ENCODE assay signal across 1 cellular context in genomic region chr12:123104809-123105208, GRCh38.
TF ChIP-seq lines count a peak whose summit lies in the region.

No MANE protein-coding gene starts in this region.

TF ChIP-seq in HepG2, 621 proteins besides CTCF, POLR2A, EP300 and RAD21:
- TF ChIP-seq CBX2 (IDR thresholded peaks at IDR 0.05; ENCODE audit: low read depth, low read length) = no peak
- TF ChIP-seq CBX2 (CRISPR knock-in tag; IDR thresholded peaks at IDR 0.05; ENCODE audit: low read depth) = no peak
- no peak for TF ChIP-seq MAFG (CRISPR knock-in tag; IDR thresholded peaks at IDR 0.05)
- 0 out of 2 replicates have a peak, but pooled peaks have one; percentile 12 for TF ChIP-seq ARID5B (CRISPR knock-in tag; IDR thresholded peaks at IDR 0.05)
- TF ChIP-seq PAXIP1 (CRISPR knock-in tag; conservative IDR thresholded peaks at IDR 0.05) = 0 out of 2 replicates have a peak, but pooled peaks have one; percentile 16
- peak; percentile 33; the same call in 1 of the 2 replicates for TF ChIP-seq RARA (CRISPR knock-in tag; IDR thresholded peaks at IDR 0.05)
- TF ChIP-seq GATAD2A (CRISPR knock-in tag; IDR thresholded peaks at IDR 0.05) = 0 out of 2 replicates have a peak, but pooled peaks have one; percentile 15
- peak; percentile 36; the same call in 1 of the 2 replicates for TF ChIP-seq HNF4G (IDR thresholded peaks at IDR 0.05; ENCODE audit: borderline replicate concordance, low read depth, low read length)
- no peak for TF ChIP-seq HNF4G (CRISPR knock-in tag; IDR thresholded peaks at IDR 0.05; ENCODE audit: borderline replicate concordance, low read depth)
- TF ChIP-seq ZNF619 (CRISPR knock-in tag; IDR thresholded peaks at IDR 0.05) = no peak
- no peak for TF ChIP-seq NFKBIZ (CRISPR knock-in tag; IDR thresholded peaks at IDR 0.05)
- TF ChIP-seq, protein P1, sequence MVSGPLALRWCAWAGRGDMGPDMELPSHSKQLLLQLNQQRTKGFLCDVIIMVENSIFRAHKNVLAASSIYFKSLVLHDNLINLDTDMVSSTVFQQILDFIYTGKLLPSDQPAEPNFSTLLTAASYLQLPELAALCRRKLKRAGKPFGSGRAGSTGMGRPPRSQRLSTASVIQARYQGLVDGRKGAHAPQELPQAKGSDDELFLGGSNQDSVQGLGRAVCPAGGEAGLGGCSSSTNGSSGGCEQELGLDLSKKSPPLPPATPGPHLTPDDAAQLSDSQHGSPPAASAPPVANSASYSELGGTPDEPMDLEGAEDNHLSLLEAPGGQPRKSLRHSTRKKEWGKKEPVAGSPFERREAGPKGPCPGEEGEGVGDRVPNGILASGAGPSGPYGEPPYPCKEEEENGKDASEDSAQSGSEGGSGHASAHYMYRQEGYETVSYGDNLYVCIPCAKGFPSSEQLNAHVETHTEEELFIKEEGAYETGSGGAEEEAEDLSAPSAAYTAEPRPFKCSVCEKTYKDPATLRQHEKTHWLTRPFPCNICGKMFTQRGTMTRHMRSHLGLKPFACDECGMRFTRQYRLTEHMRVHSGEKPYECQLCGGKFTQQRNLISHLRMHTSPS (CRISPR knock-in tag; IDR thresholded peaks at IDR 0.05; ENCODE audit: low read depth) = no peak
- TF ChIP-seq THAP11 (CRISPR knock-in tag; IDR thresholded peaks at IDR 0.05) = no peak
- peak; percentile 98 for TF ChIP-seq ZSCAN29 (CRISPR knock-in tag; conservative IDR thresholded peaks at IDR 0.05)
- TF ChIP-seq ZNF230 (CRISPR knock-in tag; IDR thresholded peaks at IDR 0.05) = no peak
- peak; percentile 69 for TF ChIP-seq HNF4A (CRISPR knock-in tag; IDR thresholded peaks at IDR 0.05)
- 0 out of 2 replicates have a peak, but pooled peaks have one; percentile 20 for TF ChIP-seq SPEN (CRISPR knock-in tag; IDR thresholded peaks at IDR 0.05; ENCODE audit: low read depth)
- no peak for TF ChIP-seq IRF2 (CRISPR knock-in tag; IDR thresholded peaks at IDR 0.05)
- TF ChIP-seq, protein P2, sequence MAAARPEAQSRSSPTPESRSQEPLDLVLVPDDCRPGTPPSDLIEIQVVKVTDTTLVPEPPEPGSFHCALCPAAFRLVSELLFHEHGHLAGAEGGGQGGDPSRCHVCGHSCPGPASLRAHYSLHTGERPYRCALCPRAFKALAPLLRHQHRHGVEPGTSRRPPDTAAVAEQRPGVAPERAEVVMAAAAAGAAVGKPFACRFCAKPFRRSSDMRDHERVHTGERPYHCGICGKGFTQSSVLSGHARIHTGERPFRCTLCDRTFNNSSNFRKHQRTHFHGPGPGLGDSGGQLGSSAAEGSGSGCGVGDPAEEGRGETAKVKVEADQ (CRISPR knock-in tag; IDR thresholded peaks at IDR 0.05; ENCODE audit: borderline replicate concordance) = no peak
- TF ChIP-seq, protein P3, sequence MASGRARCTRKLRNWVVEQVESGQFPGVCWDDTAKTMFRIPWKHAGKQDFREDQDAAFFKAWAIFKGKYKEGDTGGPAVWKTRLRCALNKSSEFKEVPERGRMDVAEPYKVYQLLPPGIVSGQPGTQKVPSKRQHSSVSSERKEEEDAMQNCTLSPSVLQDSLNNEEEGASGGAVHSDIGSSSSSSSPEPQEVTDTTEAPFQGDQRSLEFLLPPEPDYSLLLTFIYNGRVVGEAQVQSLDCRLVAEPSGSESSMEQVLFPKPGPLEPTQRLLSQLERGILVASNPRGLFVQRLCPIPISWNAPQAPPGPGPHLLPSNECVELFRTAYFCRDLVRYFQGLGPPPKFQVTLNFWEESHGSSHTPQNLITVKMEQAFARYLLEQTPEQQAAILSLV (CRISPR knock-in tag; IDR thresholded peaks at IDR 0.05; ENCODE audit: borderline replicate concordance) = no peak
- TF ChIP-seq NR2F6 (IDR thresholded peaks at IDR 0.05) = no peak
- peak; percentile 34; the same call in 1 of the 2 replicates for TF ChIP-seq NR2F6 (CRISPR knock-in tag; IDR thresholded peaks at IDR 0.05)
- no peak for TF ChIP-seq SNRNP70 (IDR thresholded peaks at IDR 0.05; ENCODE audit: low read depth, low read length)
- no peak for TF ChIP-seq RFX5 (IDR thresholded peaks at IDR 0.05; ENCODE audit: low read depth, low read length)
- no peak for TF ChIP-seq CENPX (CRISPR knock-in tag; IDR thresholded peaks at IDR 0.05)
